In the genomic region with DNA sequence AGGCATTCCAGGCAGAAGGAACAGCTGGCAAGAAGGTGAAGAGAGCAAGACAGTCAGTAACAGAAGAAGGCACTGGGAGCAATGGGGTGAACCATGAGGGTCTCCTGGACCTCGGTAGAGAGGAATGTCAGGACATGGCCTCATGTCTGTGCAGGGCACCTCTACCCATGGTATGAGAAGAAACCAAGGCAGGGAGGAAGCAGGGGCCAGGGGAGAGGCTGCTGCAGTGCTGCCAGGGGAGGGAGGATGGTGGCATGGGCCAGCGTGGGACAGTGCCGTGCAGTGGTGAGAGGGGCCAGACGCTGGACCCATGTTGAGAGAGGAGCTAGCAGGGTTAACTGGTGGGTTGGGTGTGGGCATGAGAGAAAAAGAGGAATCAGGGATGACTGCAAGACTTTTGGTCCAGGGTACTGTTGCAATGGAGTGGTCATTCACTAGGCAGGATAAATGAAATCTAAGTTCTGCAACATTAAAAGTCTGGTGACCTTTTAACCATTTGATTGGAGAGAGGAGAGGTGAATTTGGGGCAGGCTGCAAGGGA, we compare ENCODE assay signal across 16 cellular contexts.
DNase-seq lines count a peak whose midpoint lies in the region; ATAC-seq and TF ChIP-seq lines count a peak whose summit lies in the region.
"Had no signal": no experiment of that assay in that cellular context is flagged by ENCODE, and none has a peak within 500 bp of the region (broad histone marks: within the 10 kb centered on the region; RNA-seq: fewer than 3 reads in every experiment).

No MANE protein-coding gene starts in this region.

- no peak for ATAC-seq in left lobe of liver

- BruUV-seq in A673 (replicated peaks; lab: Mats Ljungman, UMichigan): no TSS peak

- H3K27ac ChIP-seq in A673 (ENCODE audit: low read depth, low read length, poor library complexity, severe bottlenecking): peak overlapping the region; percentile 55
- no peak overlapping the region for H3K27ac ChIP-seq in Karpas-422 (ENCODE audit: low read length)
- H3K27ac ChIP-seq: C4-2B had no signal

- H3K4me2 ChIP-seq in Karpas-422 (ENCODE audit: low read depth, low read length, poor library complexity, severe bottlenecking): no peak overlapping the region

- no peak overlapping the region for H3K27ac Mint-ChIP-seq in type B pancreatic cell
- H3K27ac Mint-ChIP-seq: HFFc6 had no signal

- no peaks in the 10 kb centered on the region for H3K9me2 ChIP-seq in Karpas-422 (replicated peaks; ENCODE audit: insufficient read depth, low read length)

- no peak overlapping the region for H2AFZ ChIP-seq in Karpas-422 (ENCODE audit: low read length)

- no peaks in the 10 kb centered on the region for H3K4me1 Mint-ChIP-seq in type B pancreatic cell (ENCODE audit: unreplicated experiment)

- POLR2A ChIA-PET in A673 (lab: Charles Lee; ENCODE audit: low non-redundant PET): no interaction called here

- intact Hi-C loops in A673 (cut with micrococcal nuclease; ENCODE audit: unreplicated experiment): no loop called here

- H3K79me2 ChIP-seq in Karpas-422 (ENCODE audit: low read length): no peaks in the 10 kb centered on the region

- H3K9me3 Mint-ChIP-seq in type B pancreatic cell: peaks cover 6% of the 10 kb centered on the region

- H3K36me3 ChIP-seq in A673 (ENCODE audit: insufficient read depth, low read length, poor library complexity, severe bottlenecking) (no peaks in the 10 kb centered on the region), Karpas-422 (ENCODE audit: insufficient read depth, low read length) (no peaks in the 10 kb centered on the region)

- no peaks in the 10 kb centered on the region for H4K20me1 ChIP-seq in Karpas-422 (ENCODE audit: insufficient read depth, low read depth, low read length)

- H3K9me3 ChIP-seq in A673 (ENCODE audit: low read depth, low read length, poor library complexity, severe bottlenecking) (peaks cover under 1% of the 10 kb centered on the region), Karpas-422 (ENCODE audit: low read length) (no peaks in the 10 kb centered on the region)

- no peaks in the 10 kb centered on the region for H3K27me3 ChIP-seq in A673 (replicated peaks; ENCODE audit: insufficient read depth, low read depth, low read length, poor library complexity)
- no peaks in the 10 kb centered on the region for H3K27me3 ChIP-seq in Karpas-422 (ENCODE audit: low read length)

- H3K4me1 ChIP-seq in A673 (ENCODE audit: insufficient read depth, low read length, poor library complexity, severe bottlenecking): peaks cover 20% of the 10 kb centered on the region
- H3K4me1 ChIP-seq in Karpas-422 (ENCODE audit: low read length): no peaks in the 10 kb centered on the region

- no peak for DNase-seq in A673 (ENCODE audit: low spot score)
- peak; percentile 0 for DNase-seq in Karpas-422
- peak; percentile 27 for DNase-seq in left lobe of liver (ENCODE audit: low spot score)
- DNase-seq in type B pancreatic cell (ENCODE audit: extremely low spot score, unreplicated experiment): peak; percentile 52
- DNase-seq in activated CD4-positive, alpha-beta T cell treated with anti-CD3 and anti-CD28 coated beads for 1 hour: no peak
- no peak for DNase-seq in NCI-H345 (lab: John Stamatoyannopoulos, UW)
- DNase-seq in HK-2 (ENCODE audit: unreplicated experiment): no peak
- DNase-seq: 8988T; ACHN; CD4-positive, alpha-beta memory T cell; DND-41; GDM1; GOT3; HCEC 1CT; HFFc6 had no signal

- H3K4me3 Mint-ChIP-seq in type B pancreatic cell: no peak overlapping the region
- H3K4me3 Mint-ChIP-seq: HFFc6 had no signal

- CTCF ChIA-PET in A673 (lab: Charles Lee): interaction anchor here (0.7 kb wide), 1 partner anchor 8 kb away, joined by 3 read pairs; no protein-coding TSS in a partner anchor

- TF ChIP-seq CTCF in A673 (conservative IDR thresholded peaks at IDR 0.05; ENCODE audit: low read depth, low read length): no peak
- no peak for TF ChIP-seq CTCF in type B pancreatic cell (conservative IDR thresholded peaks at IDR 0.05)

- no peak overlapping the region for H3K9ac ChIP-seq in Karpas-422 (ENCODE audit: low read length)

- H3K27me3 Mint-ChIP-seq in type B pancreatic cell: peaks cover 21% of the 10 kb centered on the region

- no peaks in the 10 kb centered on the region for H3K36me3 Mint-ChIP-seq in type B pancreatic cell
- H3K36me3 Mint-ChIP-seq: CD4-positive, alpha-beta memory T cell had no signal

- H3K4me3 ChIP-seq in A673 (ENCODE audit: low read depth, low read length, poor library complexity, severe bottlenecking): no peak overlapping the region
- no peak overlapping the region for H3K4me3 ChIP-seq in Karpas-422 (ENCODE audit: low read length)

Comparison
In these comparisons a context has a peak if more than half of its experiments do, and no peak if none do; other contexts are left out.
1. DNase-seq: peak in Karpas-422 (single experiment), left lobe of liver (single experiment) and type B pancreatic cell (single experiment); none in A673 (single experiment), activated CD4-positive, alpha-beta T cell treated with anti-CD3 and anti-CD28 coated beads for 1 hour (single experiment), NCI-H345 (single experiment) and HK-2 (single experiment).